In genomic region chr1:162892916-162893714, GRCh38 we compare ENCODE assay signal across 14 cellular contexts. TPM values are rescaled to one million over a fixed set of nuclear protein-coding genes. Genes with fewer than 3 reads are reported as not detected.
DNase-seq lines count a peak whose midpoint lies in the region; ATAC-seq and TF ChIP-seq lines count a peak whose summit lies in the region.
"Had no signal": no experiment of that assay in that cellular context is flagged by ENCODE, and none has a peak within 500 bp of the region (broad histone marks: within the 10 kb centered on the region; RNA-seq: fewer than 3 reads in every experiment).

No MANE protein-coding gene starts in this region.

- H3K4me3 ChIP-seq in IMR-90 (ENCODE audit: insufficient read depth, low read depth, low read length) (no peak overlapping the region), RWPE2 (ENCODE audit: severe bottlenecking) (no peak overlapping the region), skeletal muscle satellite cell (ENCODE audit: low read length) (peak overlapping the region; percentile 23), Peyer's patch (no peak overlapping the region), lower leg skin (ENCODE audit: low read depth, poor library complexity, severe bottlenecking) (no peak overlapping the region)
- H3K4me3 ChIP-seq: ascending aorta, right lobe of liver had no signal

- TF ChIP-seq CTCF in IMR-90 (conservative IDR thresholded peaks at IDR 0.05; ENCODE audit: low read depth, low read length), result no peak
- no peak for TF ChIP-seq CTCF in RWPE2 (IDR thresholded peaks at IDR 0.05; ENCODE audit: poor library complexity, severe bottlenecking)
- TF ChIP-seq CTCF in Peyer's patch (IDR thresholded peaks at IDR 0.05), result no peak
- no peak for TF ChIP-seq CTCF in lower leg skin (IDR thresholded peaks at IDR 0.05)

- no peaks in the 10 kb centered on the region for H3K79me1 ChIP-seq in IMR-90 (ENCODE audit: low read depth in 1 of 2, low read length in 2 of 2)

- H2BK120ac ChIP-seq in IMR-90 (ENCODE audit: low read depth, low read length), result no peak overlapping the region

- H3K9me1 ChIP-seq in IMR-90 (ENCODE audit: insufficient read depth, low read length), result peaks cover 2% of the 10 kb centered on the region; the same call in 1 of the 2 replicates

- 0 out of 3 replicates have a peak overlapping the region, but pooled peaks have one; percentile 46 for H2BK15ac ChIP-seq in IMR-90 (ENCODE audit: low read depth, low read length)

- H2AFZ ChIP-seq in IMR-90 (replicated peaks; ENCODE audit: low read length, poor library complexity), result no peak overlapping the region

- TF ChIP-seq POLR2A in IMR-90 (IDR thresholded peaks at IDR 0.05; ENCODE audit: low read depth, low read length), result no peak
- TF ChIP-seq POLR2A in Peyer's patch (IDR thresholded peaks at IDR 0.05), result no peak
- no peak for TF ChIP-seq POLR2A in lower leg skin (IDR thresholded peaks at IDR 0.05)

- H3K18ac ChIP-seq in IMR-90 (ENCODE audit: low read depth, low read length), result no peak overlapping the region

- dilution Hi-C loops in IMR-90 (cut with HindIII; ENCODE audit: low sequenced_read_pairs, unreplicated experiment), result no loop called here

- H3K9me3 ChIP-seq in IMR-90 (ENCODE audit: control insufficient read depth, insufficient read depth, low read length) (no peaks in the 10 kb centered on the region), RWPE2 (ENCODE audit: severe bottlenecking) (no peaks in the 10 kb centered on the region), skeletal muscle satellite cell (replicated peaks; ENCODE audit: low read length) (no peaks in the 10 kb centered on the region), Peyer's patch (no peaks in the 10 kb centered on the region)
- H3K9me3 ChIP-seq: ascending aorta, right lobe of liver had no signal

- CTCF ChIA-PET in IMR-90 (lab: Yijun Ruan, JAX), result no interaction called here

- no peak overlapping the region for H3K4me2 ChIP-seq in IMR-90 (ENCODE audit: low read depth, low read length)
- peak overlapping the region; percentile 72 for H3K4me2 ChIP-seq in skeletal muscle satellite cell (ENCODE audit: low read length)

- ATAC-seq in IMR-90 (ENCODE audit: low read depth), result no peak
- 0 out of 3 replicates have a peak, but pooled peaks have one; percentile 42 for ATAC-seq in RWPE2 (ENCODE audit: low read depth)

- H2AK9ac ChIP-seq in IMR-90 (replicated peaks; ENCODE audit: low read depth, low read length, poor library complexity), result no peak overlapping the region

- BruUV-seq in IMR-90 (replicated peaks; lab: Mats Ljungman, UMichigan), result no TSS peak

- no peak overlapping the region for H4K91ac ChIP-seq in IMR-90 (ENCODE audit: insufficient read depth, low read depth, low read length)

- H3K36me3 ChIP-seq in IMR-90 (ENCODE audit: control insufficient read depth, insufficient read depth, low read length) (no peaks in the 10 kb centered on the region), RWPE2 (ENCODE audit: low read depth) (no peaks in the 10 kb centered on the region), skeletal muscle satellite cell (ENCODE audit: insufficient read depth, low read length) (no peaks in the 10 kb centered on the region), Peyer's patch (no peaks in the 10 kb centered on the region)
- H3K36me3 ChIP-seq: ascending aorta, right lobe of liver had no signal

- no peak overlapping the region for H3K4ac ChIP-seq in IMR-90 (ENCODE audit: low read depth, low read length)

- H3K27me3 ChIP-seq in IMR-90 (ENCODE audit: control insufficient read depth, insufficient read depth, low read length) (no peaks in the 10 kb centered on the region), RWPE2 (ENCODE audit: insufficient read depth, poor library complexity, severe bottlenecking) (no peaks in the 10 kb centered on the region), skeletal muscle satellite cell (ENCODE audit: control insufficient read depth, insufficient read depth, low read length) (no peaks in the 10 kb centered on the region), Peyer's patch (no peaks in the 10 kb centered on the region)
- H3K27me3 ChIP-seq: ascending aorta, right lobe of liver had no signal

- H3K9ac ChIP-seq in IMR-90 (ENCODE audit: low read depth, low read length) (no peak overlapping the region), skeletal muscle satellite cell (ENCODE audit: low read depth, low read length) (peak overlapping the region; percentile 26)

- in situ Hi-C loops in IMR-90 (cut with MboI; ENCODE audit: low sequenced_read_pairs), result no loop called here

- H3K56ac ChIP-seq in IMR-90 (ENCODE audit: extremely low read depth, insufficient read depth, low read length), result no peak overlapping the region

- intact Hi-C loops in IMR-90 (cut with micrococcal nuclease), result no loop called here
- intact Hi-C loops in lower leg skin (cut with DNase I; ENCODE audit: low total_unique reads), result no loop called here

- no CpG with 5 or more reads among the region's 4 CpGs for WGBS in IMR-90 (ENCODE audit: extremely low coverage in 2 of 2, insufficient read length in 1 of 2), 2 experiments
- 50 to 51% methylated on average over 4 of the region's 4 CpGs for WGBS in lower leg skin, 2 donors

- H3K27ac ChIP-seq in IMR-90 (ENCODE audit: insufficient read depth, low read length), result no peak overlapping the region
- H3K27ac ChIP-seq in RWPE2 (ENCODE audit: poor library complexity, severe bottlenecking), result no peak overlapping the region
- no peak overlapping the region for H3K27ac ChIP-seq in Peyer's patch
- H3K27ac ChIP-seq: ascending aorta, right lobe of liver had no signal

- no peak overlapping the region for H4K5ac ChIP-seq in IMR-90 (ENCODE audit: low read depth, low read length)

- no peak overlapping the region for H2BK5ac ChIP-seq in IMR-90 (ENCODE audit: low read depth, low read length, poor library complexity, severe bottlenecking)

- H3K23ac ChIP-seq in IMR-90 (ENCODE audit: low read depth, low read length), result no peak overlapping the region

- DNase-seq in IMR-90 (peak; percentile 55), RWPE2 (ENCODE audit: low spot score) (no peak), fibroblast of peridontal ligament (ENCODE audit: extremely low read depth) (peak; percentile 33), Peyer's patch (no peak), lower leg skin (ENCODE audit: low spot score in 2 of 2) (no peak)
- no peak for DNase-seq in effector CD8-positive, alpha-beta T cell (lab: John Stamatoyannopoulos, UW)
- DNase-seq: activated T-cell treated with anti-CD3 and anti-CD28 coated beads for 4 hours, DMS53, GOT3, NCI-H2029, right lobe of liver, RPMI8226 had no signal

- POLR2A ChIA-PET in IMR-90 (lab: Charles Lee; ENCODE audit: unreplicated experiment), result no interaction called here

- no peaks in the 10 kb centered on the region for H3K4me1 ChIP-seq in IMR-90 (ENCODE audit: control insufficient read depth, insufficient read depth, low read length)
- peaks cover 9% of the 10 kb centered on the region for H3K4me1 ChIP-seq in RWPE2 (ENCODE audit: insufficient read depth, poor library complexity, severe bottlenecking)
- peaks cover 23% of the 10 kb centered on the region for H3K4me1 ChIP-seq in skeletal muscle satellite cell (ENCODE audit: control insufficient read depth, insufficient read depth, low read length)
- no peaks in the 10 kb centered on the region for H3K4me1 ChIP-seq in Peyer's patch
- H3K4me1 ChIP-seq: right lobe of liver had no signal

- H2AK5ac ChIP-seq in IMR-90 (ENCODE audit: low read depth, low read length), result no peak overlapping the region

- H4K8ac ChIP-seq in IMR-90 (ENCODE audit: low read depth in 2 of 2, low read length in 2 of 2), result no peak overlapping the region

- no peak overlapping the region for H3K14ac ChIP-seq in IMR-90 (replicated peaks; ENCODE audit: low read depth, low read length)

- no peak for TF ChIP-seq RAD21 in IMR-90 (IDR thresholded peaks at IDR 0.05; ENCODE audit: low read length)

- no peak overlapping the region for H2BK20ac ChIP-seq in IMR-90 (ENCODE audit: low read depth, low read length)

- no peaks in the 10 kb centered on the region for H4K20me1 ChIP-seq in IMR-90 (ENCODE audit: insufficient read depth, low read length)

TF ChIP-seq in IMR-90, 13 proteins besides CTCF, POLR2A, EP300 and RAD21:
- TF ChIP-seq NFE2L2 (IDR thresholded peaks at IDR 0.05; ENCODE audit: low read depth, low read length), result no peak
- no peak for TF ChIP-seq MAZ (IDR thresholded peaks at IDR 0.05; ENCODE audit: borderline replicate concordance, low read depth, low read length)
- TF ChIP-seq BHLHE40 (IDR thresholded peaks at IDR 0.05; ENCODE audit: low read depth, low read length), result no peak
- no peak for TF ChIP-seq MXI1 (IDR thresholded peaks at IDR 0.05; ENCODE audit: borderline replicate concordance, low read depth, low read length)
- TF ChIP-seq FOS (IDR thresholded peaks at IDR 0.05; ENCODE audit: low read depth, low read length), result no peak
- peak; percentile 96 for TF ChIP-seq CEBPB (IDR thresholded peaks at IDR 0.05; ENCODE audit: low read depth, low read length)
TF ChIP-seq in IMR-90: peak in this region for 1.

RNA-seq across cellular contexts. Expression of gene CCDC190, which starts 32.1 kb away (rescaled TPM):
- total RNA-seq in IMR-90 (2012; rRNA removed) (0.28 and 0.36 TPM in 2 replicates), Peyer's patch (not detected), lower leg skin (not detected)
- 0.10 and 0.37 TPM in 2 replicates for polyA plus RNA-seq in IMR-90 (2012; rRNA removed)
- 0.03 TPM in 1 of 2 replicates, not detected in the other for polyA plus RNA-seq in IMR-90 (2012; cell fraction: cytosol; rRNA removed)
- 0.07 and 0.25 TPM in 2 replicates for polyA plus RNA-seq in IMR-90 (2012; cell fraction: nucleus; rRNA removed; ENCODE audit: low replicate concordance)
- 0.22 TPM in 1 of 2 replicates, not detected in the other for total RNA-seq in skeletal muscle satellite cell (2012; rRNA removed)
- total RNA-seq: right lobe of liver had no signal

Comparison
In these comparisons a context has a peak if more than half of its experiments do, and no peak if none do; other contexts are left out.
1. DNase-seq: peak in IMR-90 (single experiment) and fibroblast of peridontal ligament (single experiment); none in RWPE2 (single experiment), effector CD8-positive, alpha-beta T cell (single experiment), Peyer's patch (0 of 3) and lower leg skin (0 of 2).